8 cellular contexts compared by ENCODE assay signal in genomic region chr20:35172434-35172806, GRCh38. TPM values are rescaled to one million over a fixed set of nuclear protein-coding genes. Genes with fewer than 3 reads are reported as not detected.
DNase-seq lines count a peak whose midpoint lies in the region; ATAC-seq and TF ChIP-seq lines count a peak whose summit lies in the region.

No MANE protein-coding gene starts in this region.

- 78 to 86% (median 83%) methylated on average over 3 of the region's 3 CpGs for WGBS in heart left ventricle, 4 donors
- 66 to 70% methylated on average over 3 of the region's 3 CpGs for WGBS in lung, 2 donors
- 81 to 82% methylated on average over 3 of the region's 3 CpGs for WGBS in upper lobe of left lung, 2 donors

- BruUV-seq in MCF 10A (replicated peaks; lab: Mats Ljungman, UMichigan), result no TSS peak

- peak overlapping the region; percentile 23 to 83 (median 68) for H3K27ac ChIP-seq in heart left ventricle
- H3K27ac ChIP-seq in lung (ENCODE audit: low read depth in 1 of 2, low read length in 1 of 2), result peak overlapping the region in 1 of 2 donors; percentile 71
- H3K27ac ChIP-seq in upper lobe of left lung, result peak overlapping the region in 3 of 4 donors; percentile 58 to 66 (median 63)

- H3K4me3 ChIP-seq in heart left ventricle (peak overlapping the region in 11 of 12 donors; percentile 17 to 58 (median 50)), lung (peak overlapping the region; percentile 11), upper lobe of left lung (peak overlapping the region in 3 of 4 donors; percentile 25 to 47 (median 42))

- H3K27me3 ChIP-seq in heart left ventricle (no peaks in the 10 kb centered on the region), lung (ENCODE audit: control insufficient read depth, insufficient read depth) (no peaks in the 10 kb centered on the region), upper lobe of left lung (no peaks in the 10 kb centered on the region)

- no peaks in the 10 kb centered on the region for H3K9me3 ChIP-seq in heart left ventricle
- no peaks in the 10 kb centered on the region for H3K9me3 ChIP-seq in lung (ENCODE audit: control insufficient read depth in 2 of 2, insufficient read depth in 1 of 2, low read length in 1 of 2)
- no peaks in the 10 kb centered on the region for H3K9me3 ChIP-seq in upper lobe of left lung

- peak in 1 of 4 donors; percentile 8 for ATAC-seq in heart left ventricle
- ATAC-seq in lung (ENCODE audit: insufficient read depth, low FRiP score), result no peak
- ATAC-seq in upper lobe of left lung (ENCODE audit: low FRiP score in 2 of 2), result no peak
- no peak for ATAC-seq in GM18907 (IDR thresholded peaks at IDR 0.05; ENCODE audit: unreplicated experiment)

- H3K36me3 ChIP-seq in heart left ventricle (peaks cover 0 to 14% (median under 1%) of the 10 kb centered on the region in 9 donors), lung (ENCODE audit: control insufficient read depth in 2 of 2, insufficient read depth in 2 of 2, low read length in 2 of 2) (peaks cover 0 to 5% of the 10 kb centered on the region in 2 donors), upper lobe of left lung (peaks cover 0 to 9% (median 3%) of the 10 kb centered on the region in 4 donors)

- H3K4me1 ChIP-seq in heart left ventricle, result peaks cover 0 to 26% (median 12%) of the 10 kb centered on the region in 12 donors
- H3K4me1 ChIP-seq in lung (ENCODE audit: control insufficient read depth in 2 of 2, insufficient read depth in 2 of 2, low read length in 2 of 2), result peaks cover 0 to 10% of the 10 kb centered on the region in 2 donors
- peaks cover 8 to 29% (median 19%) of the 10 kb centered on the region in 4 donors for H3K4me1 ChIP-seq in upper lobe of left lung

- TF ChIP-seq POLR2A in heart left ventricle (IDR thresholded peaks at IDR 0.05) (no peak), upper lobe of left lung (IDR thresholded peaks at IDR 0.05) (no peak)

- H3K4me1 Mint-ChIP-seq in MCF 10A (ENCODE audit: insufficient read depth, unreplicated experiment), result peaks cover 26% of the 10 kb centered on the region

- H3K27me3 Mint-ChIP-seq in MCF 10A (ENCODE audit: insufficient read depth, unreplicated experiment), result no peaks in the 10 kb centered on the region

- intact Hi-C loops in heart left ventricle (cut with DNase I) (loop anchor here in 5 of 10 donors (1.0 to 5.0 kb wide), 3 partner anchors 26 to 36 kb away; no protein-coding TSS in a partner anchor), cardiac septum (cut with DNase I) (no loop called here), MCF 10A (cut with micrococcal nuclease) (no loop called here)

- H3K4me3 Mint-ChIP-seq in MCF 10A (ENCODE audit: unreplicated experiment), result peak overlapping the region; percentile 82

- POLR2A ChIA-PET in MCF 10A (lab: Yijun Ruan, JAX), result interaction anchor here (0.6 to 5.1 kb wide), 5 partner anchors 10 to 274 kb away, joined by 3 to 41 read pairs (median 4); partner anchors contain the start of gene EDEM2

- no peaks in the 10 kb centered on the region for H3K36me3 Mint-ChIP-seq in MCF 10A (ENCODE audit: insufficient read depth, unreplicated experiment)

- no peak for TF ChIP-seq CTCF in heart left ventricle (IDR thresholded peaks at IDR 0.05)
- no peak for TF ChIP-seq CTCF in MCF 10A (IDR thresholded peaks at IDR 0.05; ENCODE audit: unreplicated experiment)
- TF ChIP-seq CTCF in lung (IDR thresholded peaks at IDR 0.05; ENCODE audit: control extremely low read depth, extremely low read depth), result no peak
- TF ChIP-seq CTCF in upper lobe of left lung (IDR thresholded peaks at IDR 0.05), result no peak

- H3K9me3 Mint-ChIP-seq in MCF 10A (ENCODE audit: unreplicated experiment), result no peaks in the 10 kb centered on the region

- TF ChIP-seq EP300 in upper lobe of left lung (IDR thresholded peaks at IDR 0.05), result no peak

- H3K27ac Mint-ChIP-seq in MCF 10A (ENCODE audit: low read depth, unreplicated experiment), result peak overlapping the region; percentile 77

- DNase-seq in heart left ventricle, result no peak
- DNase-seq in cardiac septum (ENCODE audit: low spot score), result no peak
- DNase-seq in MCF 10A (ENCODE audit: unreplicated experiment), result no peak
- no peak for DNase-seq in lung (ENCODE audit: low spot score)
- DNase-seq in upper lobe of left lung, result no peak
- DNase-seq in NCI-H748 treated with DMSO at 0.1 percent for 48 hours (lab: John Stamatoyannopoulos, UW), result no peak
- no peak for DNase-seq in islet precursor cell

- CTCF ChIA-PET in MCF 10A (lab: Yijun Ruan, JAX), result interaction anchor here (0.7 kb wide), 1 partner anchor 354 kb away, joined by 3 read pairs; no protein-coding TSS in a partner anchor

RNA-seq across cellular contexts. Expression of gene PROCR, which starts 0.5 kb away (rescaled TPM):
- total RNA-seq in heart left ventricle, result 10 to 100 TPM in 4 of 9 donors, 1 to 10 TPM in 5; 2.5 to 64.6 (median 9.9) TPM
- polyA plus RNA-seq in heart left ventricle, result 10 to 100 TPM; 11.9 to 13.2 TPM
- total RNA-seq in cardiac septum, result 5.4 TPM
- 27.4 and 34.6 TPM in 2 replicates for total RNA-seq in MCF 10A (2022)
- total RNA-seq in lung, result 10 to 100 TPM; 22.5 to 26.2 TPM
- polyA plus RNA-seq in lung, result 10 to 100 TPM; 14.4 to 31.0 TPM
- total RNA-seq in upper lobe of left lung, result 10 to 100 TPM in 4 of 6 donors, 1 to 10 TPM in 2; 5.2 to 24.7 (median 11.6) TPM

RNA-seq across cellular contexts. Expression of gene EDEM2, which starts 25.3 kb away (rescaled TPM):
- total RNA-seq in heart left ventricle (10 to 100 TPM in 8 of 9 donors, 1 to 10 TPM in 1; 9.5 to 30.3 (median 14.4) TPM), cardiac septum (11.5 TPM), MCF 10A (2022) (23.6 and 30.2 TPM in 2 replicates), lung (10 to 100 TPM; 25.8 to 51.6 TPM), upper lobe of left lung (10 to 100 TPM; 22.0 to 46.2 (median 35.6) TPM)
- polyA plus RNA-seq in heart left ventricle (10 to 100 TPM in 1 of 2 donors, 1 to 10 TPM in 1; 6.0 to 29.7 TPM), lung (10 to 100 TPM; 19.4 to 42.6 TPM)

RNA-seq across cellular contexts. Expression of gene MMP24, which starts 54.1 kb away (rescaled TPM):
- 1 to 10 TPM in 1 of 9 donors, under 1 TPM in 8; 0.05 to 10.0 (median 0.33) TPM for total RNA-seq in heart left ventricle
- polyA plus RNA-seq in heart left ventricle, result under 1 TPM; 0.10 to 0.19 TPM
- 0.40 TPM for total RNA-seq in cardiac septum
- total RNA-seq in MCF 10A (2022), result 0.10 TPM in 1 of 2 replicates, not detected in the other
- 10 to 100 TPM in 1 of 2 donors, 1 to 10 TPM in 1; 2.3 to 10.1 TPM for total RNA-seq in lung
- polyA plus RNA-seq in lung, result 1 to 10 TPM; 4.1 to 9.3 TPM
- 10 to 100 TPM in 5 of 6 donors, 1 to 10 TPM in 1; 7.3 to 25.4 (median 15.6) TPM for total RNA-seq in upper lobe of left lung
